9 cellular contexts compared by ENCODE assay signal in genomic region chr13:71867101-71867814, GRCh38. TPM values are rescaled to one million over a fixed set of nuclear protein-coding genes. Genes with fewer than 3 reads are reported as not detected.
DNase-seq lines count a peak whose midpoint lies in the region; ATAC-seq, FAIRE-seq and TF ChIP-seq lines count a peak whose summit lies in the region.
"Had no signal": no experiment of that assay in that cellular context is flagged by ENCODE, and none has a peak within 500 bp of the region (broad histone marks: within the 10 kb centered on the region; RNA-seq: fewer than 3 reads in every experiment).

Gene DACH1 (minus strand): TSS chr13:71867204.

- intact Hi-C loops in Panc1 (cut with micrococcal nuclease; ENCODE audit: unreplicated experiment), result no loop called here

- no peak within 1 kb of the TSS for H3K27ac ChIP-seq in Panc1 (ENCODE audit: low read length)
- H3K27ac ChIP-seq in keratinocyte (ENCODE audit: control insufficient read depth, insufficient read depth, low read length), result no peak within 1 kb of the TSS
- H3K27ac ChIP-seq in effector memory CD4-positive, alpha-beta T cell (ENCODE audit: insufficient read depth, low read length, poor library complexity, severe bottlenecking), result no peak within 1 kb of the TSS

- FAIRE-seq in keratinocyte (lab: Jason Lieb, UNC), result no peak

- CTCF ChIA-PET in Panc1 (lab: Charles Lee), result no interaction called here

- peak; percentile 66 for ATAC-seq in GM18498 (IDR thresholded peaks at IDR 0.05; ENCODE audit: unreplicated experiment)
- peak; percentile 79 for ATAC-seq in Panc1
- ATAC-seq: HCT116 had no signal

- H3K4me1 ChIP-seq in Panc1 (ENCODE audit: control insufficient read depth, insufficient read depth, low read length), result no peaks in the 10 kb centered on the region
- H3K4me1 ChIP-seq in keratinocyte (ENCODE audit: control insufficient read depth, extremely low read depth, insufficient read depth, low read length), result peaks cover 14% of the 10 kb centered on the region
- H3K4me1 ChIP-seq in skeletal muscle satellite cell (ENCODE audit: control insufficient read depth, insufficient read depth, low read length), result peaks cover 19% of the 10 kb centered on the region
- H3K4me1 ChIP-seq in effector memory CD4-positive, alpha-beta T cell (ENCODE audit: control insufficient read depth, insufficient read depth, low read length, poor library complexity, severe bottlenecking), result peaks cover 7% of the 10 kb centered on the region

- H3K27me3 ChIP-seq in Panc1 (ENCODE audit: control insufficient read depth, insufficient read depth, low read length) (peaks cover 3% of the 10 kb centered on the region; the same call in 1 of the 2 replicates), keratinocyte (ENCODE audit: control insufficient read depth, extremely low read depth, insufficient read depth, low read length) (peaks cover 55% of the 10 kb centered on the region), skeletal muscle satellite cell (ENCODE audit: control insufficient read depth, insufficient read depth, low read length) (peaks cover 88% of the 10 kb centered on the region)
- peaks cover 17% of the 10 kb centered on the region for H3K27me3 ChIP-seq in effector memory CD4-positive, alpha-beta T cell (replicated peaks; ENCODE audit: control insufficient read depth, insufficient read depth, low read length, poor library complexity, severe bottlenecking)

- BruUV-seq in Panc1 (replicated peaks; lab: Mats Ljungman, UMichigan), result no TSS peak

- no peaks in the 10 kb centered on the region for H3K79me2 ChIP-seq in keratinocyte (ENCODE audit: control insufficient read depth, insufficient read depth, low read length)

- dilution Hi-C loops in keratinocyte (cut with MboI; ENCODE audit: extremely low pct_ligation_motif_present, low sequenced_read_pairs), result no loop called here

- H3K9me1 ChIP-seq in keratinocyte (ENCODE audit: control insufficient read depth, extremely low read depth, insufficient read depth, low read length), result no peaks in the 10 kb centered on the region

- DNase-seq in AG08395 (ENCODE audit: low spot score) (peak; percentile 25), HUDEP-2 (lab: John Stamatoyannopoulos, UW; ENCODE audit: unreplicated experiment in 76 of 76) (peak in 58 of 76 experiments; percentile 1 to 74 (median 32)), Panc1 (ENCODE audit: low read depth, low spot score) (no peak), cerebellar cortex (ENCODE audit: low spot score) (peak; percentile 11), keratinocyte (ENCODE audit: low read depth, low spot score) (no peak)
- DNase-seq in effector memory CD4-positive, alpha-beta T cell, result no peak

- H4K20me1 ChIP-seq in keratinocyte (ENCODE audit: control insufficient read depth, extremely low read depth, insufficient read depth, low read length), result no peaks in the 10 kb centered on the region

- peak within 1 kb of the TSS; percentile 49 for H2AFZ ChIP-seq in keratinocyte (ENCODE audit: control insufficient read depth, low read length)

- no peak for TF ChIP-seq CTCF in Panc1 (IDR thresholded peaks at IDR 0.05)
- no peak for TF ChIP-seq CTCF in keratinocyte (optimal IDR thresholded peaks at IDR 0.05 in 1 of 3, IDR thresholded peaks at IDR 0.05 in 1 of 3, conservative IDR thresholded peaks at IDR 0.05 in 1 of 3; ENCODE audit: extremely low read depth in 1 of 3, insufficient read depth in 2 of 3, low read length in 3 of 3)

- H3K9me3 ChIP-seq in Panc1 (ENCODE audit: control insufficient read depth, insufficient read depth, low read depth, low read length), result no peaks in the 10 kb centered on the region
- H3K9me3 ChIP-seq in keratinocyte (ENCODE audit: control insufficient read depth, low read depth, low read length), result no peaks in the 10 kb centered on the region
- no peaks in the 10 kb centered on the region for H3K9me3 ChIP-seq in skeletal muscle satellite cell (replicated peaks; ENCODE audit: low read length)
- H3K9me3 ChIP-seq in effector memory CD4-positive, alpha-beta T cell (ENCODE audit: control insufficient read depth, low read length), result no peaks in the 10 kb centered on the region

- H3K9ac ChIP-seq in keratinocyte (ENCODE audit: control insufficient read depth, extremely low read depth, insufficient read depth, low read length) (no peak within 1 kb of the TSS), skeletal muscle satellite cell (ENCODE audit: low read depth, low read length) (peak within 1 kb of the TSS; percentile 4)

- POLR2A ChIA-PET in Panc1 (lab: Charles Lee), result no interaction called here

- in situ Hi-C loops in Panc1 (cut with HindIII; ENCODE audit: low pct_unique_long_range_greater_than_20kb, low sequenced_read_pairs), result no loop called here

- no peaks in the 10 kb centered on the region for H3K36me3 ChIP-seq in Panc1 (ENCODE audit: control insufficient read depth, insufficient read depth, low read length)
- no peaks in the 10 kb centered on the region for H3K36me3 ChIP-seq in keratinocyte (ENCODE audit: control insufficient read depth in 2 of 2, extremely low read depth in 1 of 2, insufficient read depth in 2 of 2, low read length in 2 of 2)
- H3K36me3 ChIP-seq in skeletal muscle satellite cell (ENCODE audit: insufficient read depth, low read length), result no peaks in the 10 kb centered on the region
- no peaks in the 10 kb centered on the region for H3K36me3 ChIP-seq in effector memory CD4-positive, alpha-beta T cell (ENCODE audit: control insufficient read depth, insufficient read depth, low read length)

- H3K4me3 ChIP-seq in Panc1 (ENCODE audit: low read depth in 2 of 2, low read length in 2 of 2) (peak within 1 kb of the TSS; percentile 51 to 61), keratinocyte (ENCODE audit: control insufficient read depth in 2 of 3, extremely low read depth in 1 of 3, insufficient read depth in 2 of 3, low read depth in 1 of 3, low read length in 3 of 3) (peak within 1 kb of the TSS; percentile 29 to 70 (median 55)), skeletal muscle satellite cell (ENCODE audit: low read length) (peak within 1 kb of the TSS; percentile 73)
- no peak within 1 kb of the TSS for H3K4me3 ChIP-seq in effector memory CD4-positive, alpha-beta T cell (ENCODE audit: insufficient read depth, low read depth, low read length, poor library complexity, severe bottlenecking)

- H3K4me2 ChIP-seq in keratinocyte (ENCODE audit: control insufficient read depth, extremely low read depth, insufficient read depth, low read depth, low read length) (peak within 1 kb of the TSS; percentile 87), skeletal muscle satellite cell (ENCODE audit: low read length) (peak within 1 kb of the TSS; percentile 94)

RNA-seq across cellular contexts. Expression of gene DACH1, which starts in this region (rescaled TPM):
- 0.54 TPM for total RNA-seq in Panc1 (2021; ENCODE audit: unreplicated experiment)
- polyA plus RNA-seq in Panc1 (2012; ENCODE audit: insufficient read length), result 0.98 TPM
- not detected in 3 replicates for polyA plus RNA-seq in keratinocyte
- not detected for polyA plus RNA-seq in keratinocyte (2011; ENCODE audit: low read depth)
- polyA plus RNA-seq in keratinocyte (2011; cell fraction: cytosol; rRNA removed), result not detected in 2 replicates
- polyA plus RNA-seq in keratinocyte (2011; cell fraction: nucleus; rRNA removed), result not detected in 2 replicates
- polyA plus RNA-seq in keratinocyte (2012; ENCODE audit: low replicate concordance), result not detected in 2 replicates
- polyA minus RNA-seq in keratinocyte, result not detected in 3 replicates
- not detected for polyA minus RNA-seq in keratinocyte (2011; cell fraction: cytosol; rRNA and poly(A)+ RNA removed)
- polyA minus RNA-seq in keratinocyte (2011; cell fraction: nucleus; rRNA and poly(A)+ RNA removed), result not detected in 2 replicates
- not detected in 2 replicates for total RNA-seq in skeletal muscle satellite cell (2012; rRNA removed)

Comparison
In these comparisons a context has a peak if more than half of its experiments do, and no peak if none do; other contexts are left out.
1. Peak in ATAC-seq and H3K4me3 ChIP-seq in Panc1; RNA of the gene not detected or under 1 TPM.
2. DNase-seq: peak in AG08395 (single experiment), HUDEP-2 (58 of 76) and cerebellar cortex (single experiment); none in Panc1 (single experiment), keratinocyte (single experiment) and effector memory CD4-positive, alpha-beta T cell (0 of 3).